ENCODE assay signal across 8 cellular contexts in the genomic region with DNA sequence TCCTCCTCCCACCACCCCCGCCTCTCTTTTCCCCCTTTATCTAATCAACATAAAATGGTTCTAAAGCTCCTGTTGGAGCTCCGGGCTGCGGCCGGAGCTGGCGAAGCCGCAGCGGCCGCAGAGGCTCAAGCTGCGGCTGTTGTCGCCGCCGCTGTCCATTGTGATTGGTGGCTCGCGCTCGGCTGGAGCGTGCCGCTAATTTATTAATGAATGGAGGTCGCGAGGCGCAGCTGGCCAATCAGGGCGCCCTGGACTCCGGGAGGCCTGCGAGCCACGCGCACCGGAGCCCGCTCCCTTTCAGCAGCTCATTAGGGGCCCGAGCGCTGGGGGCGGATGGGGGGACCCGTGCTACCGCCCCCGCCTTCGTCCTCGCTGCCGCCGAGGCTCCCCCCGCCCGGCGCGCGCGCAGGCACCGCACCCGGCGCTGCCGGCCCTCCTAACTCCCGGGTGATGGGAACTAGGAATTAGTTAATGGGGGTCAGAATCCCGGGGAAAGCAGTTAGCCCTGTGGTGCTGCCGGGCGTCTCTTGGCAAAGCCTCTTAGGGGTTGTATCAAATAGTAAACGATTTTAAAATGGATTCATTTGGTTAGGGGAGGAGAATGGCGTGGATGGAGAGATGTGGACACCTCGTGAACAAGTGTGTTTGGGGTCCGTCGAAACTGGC. TPM values are rescaled to one million over a fixed set of nuclear protein-coding genes. Genes with fewer than 3 reads are reported as not detected.
DNase-seq lines count a peak whose midpoint lies in the region; ATAC-seq and TF ChIP-seq lines count a peak whose summit lies in the region.

No MANE protein-coding gene starts in this region.

- no peaks in the 10 kb centered on the region for H3K36me3 Mint-ChIP-seq in Caco-2 (ENCODE audit: insufficient read depth, unreplicated experiment)
- H3K36me3 Mint-ChIP-seq in stimulated activated naive CD8-positive, alpha-beta T cell treated with anti-CD3 and anti-CD28 coated beads, Interleukin-15, Interleukin-2, amounts not matched to agents 100 ng/mL and 50 ng/mL, for 24 hours (ENCODE audit: low read depth): no peaks in the 10 kb centered on the region

- H3K9ac ChIP-seq in SU-DHL-6 (ENCODE audit: low read length): peak overlapping the region; percentile 8; the same call in 1 of the 2 replicates

- no peaks in the 10 kb centered on the region for H4K20me1 ChIP-seq in SU-DHL-6 (ENCODE audit: low read depth, low read length)

- H3K36me3 ChIP-seq in Caco-2 (ENCODE audit: control insufficient read depth, insufficient read depth, low read length) (no peaks in the 10 kb centered on the region), SU-DHL-6 (ENCODE audit: low read length) (no peaks in the 10 kb centered on the region)

- H3K27ac Mint-ChIP-seq in Caco-2 (ENCODE audit: unreplicated experiment): no peak overlapping the region
- peak overlapping the region; percentile 38 for H3K27ac Mint-ChIP-seq in stimulated activated naive CD8-positive, alpha-beta T cell treated with anti-CD3 and anti-CD28 coated beads, Interleukin-15, Interleukin-2, amounts not matched to agents 100 ng/mL and 50 ng/mL, for 24 hours

- peak in 1 of 2 experiments; percentile 31 for DNase-seq in Caco-2
- peak; percentile 36 for DNase-seq in left ventricle myocardium superior
- no peak for DNase-seq in NK-92 treated with Interleukin-12 subunit alpha and Interleukin-12 subunit beta, amount 100 ng/mL, for 24 hours (lab: John Stamatoyannopoulos, UW)
- no peak for DNase-seq in EL

- peak overlapping the region; percentile 70 for H3K4me2 ChIP-seq in SU-DHL-6 (ENCODE audit: low read depth, low read length, poor library complexity, severe bottlenecking)

- no peak overlapping the region for H3K27ac ChIP-seq in SU-DHL-6 (ENCODE audit: low read depth, low read length)

- H3K9me3 Mint-ChIP-seq in Caco-2 (ENCODE audit: unreplicated experiment): no peaks in the 10 kb centered on the region
- H3K9me3 Mint-ChIP-seq in stimulated activated naive CD8-positive, alpha-beta T cell treated with anti-CD3 and anti-CD28 coated beads, Interleukin-15, Interleukin-2, amounts not matched to agents 100 ng/mL and 50 ng/mL, for 24 hours: no peaks in the 10 kb centered on the region

- no peaks in the 10 kb centered on the region for H3F3A ChIP-seq in SU-DHL-6 (ENCODE audit: insufficient read depth)

- peak overlapping the region; percentile 26 for H2AFZ ChIP-seq in SU-DHL-6 (ENCODE audit: low read depth, low read length, severe bottlenecking)

- peaks cover 12% of the 10 kb centered on the region for H3K4me1 Mint-ChIP-seq in Caco-2 (ENCODE audit: low read depth, unreplicated experiment)
- H3K4me1 Mint-ChIP-seq in stimulated activated naive CD8-positive, alpha-beta T cell treated with anti-CD3 and anti-CD28 coated beads, Interleukin-15, Interleukin-2, amounts not matched to agents 100 ng/mL and 50 ng/mL, for 24 hours (ENCODE audit: low read depth): peaks cover 57% of the 10 kb centered on the region

- no peaks in the 10 kb centered on the region for H3K79me2 ChIP-seq in SU-DHL-6 (ENCODE audit: insufficient read depth, low read length)

- H3K4me3 Mint-ChIP-seq in Caco-2 (ENCODE audit: unreplicated experiment): peak overlapping the region; percentile 83
- peak overlapping the region; percentile 96 for H3K4me3 Mint-ChIP-seq in stimulated activated naive CD8-positive, alpha-beta T cell treated with anti-CD3 and anti-CD28 coated beads, Interleukin-15, Interleukin-2, amounts not matched to agents 100 ng/mL and 50 ng/mL, for 24 hours

- TF ChIP-seq CTCF in Caco-2 (IDR thresholded peaks at IDR 0.05; ENCODE audit: insufficient read depth in 1 of 2, low read depth in 1 of 2, low read length in 1 of 2, severe bottlenecking in 1 of 2, unreplicated experiment in 1 of 2) (no peak), SU-DHL-6 (IDR thresholded peaks at IDR 0.05; ENCODE audit: insufficient read depth, low read length, poor library complexity, severe bottlenecking) (no peak)

- peaks cover 54% of the 10 kb centered on the region for H3K27me3 Mint-ChIP-seq in Caco-2 (ENCODE audit: insufficient read depth, unreplicated experiment)
- H3K27me3 Mint-ChIP-seq in stimulated activated naive CD8-positive, alpha-beta T cell treated with anti-CD3 and anti-CD28 coated beads, Interleukin-15, Interleukin-2, amounts not matched to agents 100 ng/mL and 50 ng/mL, for 24 hours: peaks cover 94% of the 10 kb centered on the region

- H3K9me3 ChIP-seq in Caco-2 (no peaks in the 10 kb centered on the region), SU-DHL-6 (ENCODE audit: insufficient read depth, low read length) (no peaks in the 10 kb centered on the region)

- no peaks in the 10 kb centered on the region for H3K9me2 ChIP-seq in SU-DHL-6 (replicated peaks; ENCODE audit: insufficient read depth, low read length)

- H3K4me3 ChIP-seq in Caco-2 (ENCODE audit: low read depth, low read length) (peak overlapping the region; percentile 43), SU-DHL-6 (ENCODE audit: insufficient read depth, low read length, poor library complexity, severe bottlenecking) (peak overlapping the region; percentile 57)

- POLR2A ChIA-PET in Caco-2 (lab: Charles Lee): interaction anchor here (0.6 kb wide), 1 partner anchor 171 kb away, joined by 4 read pairs; no protein-coding TSS in a partner anchor

- no TSS peak for BruUV-seq in Caco-2 (replicated peaks; lab: Mats Ljungman, UMichigan)

- H3K27me3 ChIP-seq in Caco-2 (replicated peaks; ENCODE audit: control insufficient read depth, insufficient read depth, low read length) (peaks cover 6% of the 10 kb centered on the region), SU-DHL-6 (ENCODE audit: low read length) (no peaks in the 10 kb centered on the region)

- intact Hi-C loops in Caco-2 (cut with micrococcal nuclease; ENCODE audit: unreplicated experiment): no loop called here
- intact Hi-C loops in left ventricle myocardium superior (cut with micrococcal nuclease): no loop called here

- CTCF ChIA-PET in Caco-2 (lab: Charles Lee): interaction anchor here (0.6 to 0.7 kb wide), 2 partner anchors 273 to 296 kb away, joined by 7 read pairs; no protein-coding TSS in a partner anchor

- ATAC-seq in GM19351 (IDR thresholded peaks at IDR 0.05; ENCODE audit: unreplicated experiment) (peak; percentile 22), HG03442 (IDR thresholded peaks at IDR 0.05; ENCODE audit: unreplicated experiment) (peak; percentile 24), left ventricle myocardium superior (peak; percentile 59)

- peaks cover 9% of the 10 kb centered on the region; the same call in 1 of the 2 replicates for H3K4me1 ChIP-seq in Caco-2

RNA-seq across cellular contexts. Expression of a gene that starts 0.6 kb away (rescaled TPM):
- total RNA-seq in Caco-2 (2022) (not detected in 2 replicates), left ventricle myocardium superior (not detected)
